In genomic region chr3:177071496-177072156, GRCh38 we compare ENCODE assay signal across 26 cellular contexts.
DNase-seq lines count a peak whose midpoint lies in the region; ATAC-seq and TF ChIP-seq lines count a peak whose summit lies in the region.
"Had no signal": no experiment of that assay in that cellular context is flagged by ENCODE, and none has a peak within 500 bp of the region (broad histone marks: within the 10 kb centered on the region; RNA-seq: fewer than 3 reads in every experiment).

No MANE protein-coding gene starts in this region.

- no peak overlapping the region for H3K4me2 ChIP-seq in GM23338
- no peak overlapping the region for H3K4me2 ChIP-seq in osteoblast (ENCODE audit: insufficient read depth, low read length)

- H3K9ac ChIP-seq in adipocyte (ENCODE audit: low read length), result no peak overlapping the region

- H3K79me2 ChIP-seq in GM23338 (replicated peaks; ENCODE audit: insufficient read depth) (peaks cover 100% of the 10 kb centered on the region), osteoblast (ENCODE audit: insufficient read depth, low read length) (peaks cover 99% of the 10 kb centered on the region)

- no peak overlapping the region for H2AFZ ChIP-seq in GM23338
- H2AFZ ChIP-seq in osteoblast (ENCODE audit: low read length), result no peak overlapping the region

- H3K27ac ChIP-seq in GM23338 (ENCODE audit: low read depth) (no peak overlapping the region), osteoblast (ENCODE audit: low read depth, low read length) (no peak overlapping the region)
- H3K27ac ChIP-seq: esophagus muscularis mucosa, pancreas had no signal

- no peak overlapping the region for H3K4me3 ChIP-seq in GM23338
- H3K4me3 ChIP-seq in adipocyte (ENCODE audit: low read length), result no peak overlapping the region
- H3K4me3 ChIP-seq in osteoblast (ENCODE audit: insufficient read depth, low read length), result no peak overlapping the region
- H3K4me3 ChIP-seq: esophagus muscularis mucosa, pancreas had no signal

- H3K27me3 ChIP-seq in GM23338 (ENCODE audit: insufficient read depth), result no peaks in the 10 kb centered on the region
- no peaks in the 10 kb centered on the region for H3K27me3 ChIP-seq in adipocyte (replicated peaks; ENCODE audit: control insufficient read depth, insufficient read depth, low read length)
- no peaks in the 10 kb centered on the region for H3K27me3 ChIP-seq in osteoblast (ENCODE audit: insufficient read depth, low read length)
- H3K27me3 ChIP-seq: esophagus muscularis mucosa, pancreas had no signal

- DNase-seq in CD14-positive monocyte (ENCODE audit: low spot score) (no peak), GM23338 (ENCODE audit: low spot score) (no peak), adipocyte (ENCODE audit: low read depth) (peak; percentile 20), osteoblast (ENCODE audit: insufficient read length, low spot score, missing footprints) (peak; percentile 13), GM19238 (ENCODE audit: insufficient read length, low spot score) (no peak), hepatic stellate cell (ENCODE audit: low spot score) (no peak), mucosa of gallbladder (ENCODE audit: low spot score) (no peak)
- DNase-seq: activated CD4-positive, alpha-beta memory T cell treated with anti-CD3 and anti-CD28 coated beads, Interleukin-2, amount 10 ng/mL, durations not matched to agents 7 days and 5 days; activated CD4-positive, CD25-positive, alpha-beta regulatory T cell; activated naive CD8-positive, alpha-beta T cell treated with anti-CD3 and anti-CD28 coated beads, Interleukin-2, amount 50 U/mL, for 24 hours; central memory CD4-positive, alpha-beta T cell; DMS79 treated with DMSO at 0.1 percent for 48 hours; kidney glomerular epithelial cell; midbrain; naive thymus-derived CD8-positive, alpha-beta T cell; NCI-H1092; NCI-H1694; NCI-H446 treated with DMSO at 0.1 percent for 48 hours; NCI-H82; pancreas; stimulated activated CD4-positive, alpha-beta T cell treated with anti-CD3 and anti-CD28 coated beads, Interleukin-1b, Interleukin-23, amount 100 ng/mL, for 48 hours; stimulated activated naive CD8-positive, alpha-beta T cell treated with anti-CD3 and anti-CD28 coated beads, Interleukin-15, Interleukin-2, amounts not matched to agents 100 U/mL and 50 U/mL, for 24 hours had no signal

- no peaks in the 10 kb centered on the region for H3K36me3 ChIP-seq in GM23338 (ENCODE audit: insufficient read depth)
- H3K36me3 ChIP-seq in adipocyte (ENCODE audit: control insufficient read depth, insufficient read depth, low read length, severe bottlenecking), result peaks cover 16% of the 10 kb centered on the region
- peaks cover 8% of the 10 kb centered on the region for H3K36me3 ChIP-seq in osteoblast (ENCODE audit: insufficient read depth, low read length)
- H3K36me3 ChIP-seq: pancreas had no signal

- TF ChIP-seq CTCF in CD14-positive monocyte (IDR thresholded peaks at IDR 0.05) (no peak), GM23338 (conservative IDR thresholded peaks at IDR 0.05; ENCODE audit: low read depth in 2 of 2) (no peak), osteoblast (IDR thresholded peaks at IDR 0.05; ENCODE audit: extremely low read depth, low read depth, low read length) (no peak)

- no peaks in the 10 kb centered on the region for H3K9me3 ChIP-seq in adipocyte (ENCODE audit: control insufficient read depth, low read length)
- H3K9me3 ChIP-seq in osteoblast (ENCODE audit: low read depth, low read length), result no peaks in the 10 kb centered on the region
- H3K9me3 ChIP-seq: esophagus muscularis mucosa, pancreas had no signal

- no peaks in the 10 kb centered on the region for H3K9me2 ChIP-seq in GM23338 (ENCODE audit: insufficient read depth)

- H3K36me3 Mint-ChIP-seq in CD14-positive monocyte (peaks cover 13 to 17% of the 10 kb centered on the region in 2 donors), GM23338 (ENCODE audit: low read depth) (peaks cover 19% of the 10 kb centered on the region; the same call in 2 of the 3 replicates)

- H3K4me1 Mint-ChIP-seq in CD14-positive monocyte (peaks cover 4% of the 10 kb centered on the region), GM23338 (peaks cover 43% of the 10 kb centered on the region)

- H3K4me3 Mint-ChIP-seq in CD14-positive monocyte (no peak overlapping the region), GM23338 (no peak overlapping the region)
- H3K4me3 Mint-ChIP-seq: activated CD4-positive, alpha-beta memory T cell treated with anti-CD3 and anti-CD28 coated beads, Interleukin-2, amount 10 ng/mL, durations not matched to agents 7 days and 5 days; activated naive CD8-positive, alpha-beta T cell treated with anti-CD3 and anti-CD28 coated beads, Interleukin-2, amount 50 U/mL, for 24 hours; dendritic cell treated with granulocyte-macrophage colony-stimulating factor and Interleukin-4, amounts not matched to agents 40 ng/mL and 50 ng/mL, for 4 days; naive thymus-derived CD8-positive, alpha-beta T cell had no signal

- peaks cover 51% of the 10 kb centered on the region for H4K20me1 ChIP-seq in GM23338 (replicated peaks; ENCODE audit: insufficient read depth)
- peaks cover 52% of the 10 kb centered on the region for H4K20me1 ChIP-seq in osteoblast (ENCODE audit: insufficient read depth, low read length)

- intact Hi-C loops in CD14-positive monocyte (cut with micrococcal nuclease), result no loop called here

- peaks cover 0 to 2% (median 0%) of the 10 kb centered on the region in 3 donors for H3K27me3 Mint-ChIP-seq in CD14-positive monocyte (ENCODE audit: low read depth in 3 of 3)
- peaks cover 7% of the 10 kb centered on the region for H3K27me3 Mint-ChIP-seq in GM23338 (ENCODE audit: insufficient read depth, low read depth, poor library complexity)
- H3K27me3 Mint-ChIP-seq: activated CD4-positive, alpha-beta memory T cell treated with anti-CD3 and anti-CD28 coated beads, Interleukin-2, amount 10 ng/mL, durations not matched to agents 7 days and 5 days; activated naive CD8-positive, alpha-beta T cell treated with anti-CD3 and anti-CD28 coated beads, Interleukin-2, amount 50 U/mL, for 24 hours; dendritic cell treated with granulocyte-macrophage colony-stimulating factor and Interleukin-4, amounts not matched to agents 40 ng/mL and 50 ng/mL, for 4 days; naive thymus-derived CD8-positive, alpha-beta T cell had no signal

- peaks cover 48% of the 10 kb centered on the region for H3K4me1 ChIP-seq in GM23338 (ENCODE audit: insufficient read depth)
- H3K4me1 ChIP-seq in adipocyte (ENCODE audit: control insufficient read depth, insufficient read depth, low read length), result peaks cover 10% of the 10 kb centered on the region
- H3K4me1 ChIP-seq in osteoblast (ENCODE audit: insufficient read depth, low read length), result peaks cover 7% of the 10 kb centered on the region
- H3K4me1 ChIP-seq: pancreas had no signal

- ATAC-seq in GM23338, result no peak
- no peak for ATAC-seq in HG02973 (IDR thresholded peaks at IDR 0.05; ENCODE audit: unreplicated experiment)
- ATAC-seq: activated naive CD8-positive, alpha-beta T cell treated with anti-CD3 and anti-CD28 coated beads, Interleukin-2, amount 50 U/mL, for 24 hours; naive thymus-derived CD8-positive, alpha-beta T cell; pancreas; stimulated activated naive CD8-positive, alpha-beta T cell treated with anti-CD3 and anti-CD28 coated beads, Interleukin-15, Interleukin-2, amounts not matched to agents 100 U/mL and 50 U/mL, for 24 hours had no signal

- H3K27ac Mint-ChIP-seq in CD14-positive monocyte (peak overlapping the region in 4 of 7 donors; percentile 10 to 37 (median 22)), GM23338 (peak overlapping the region; percentile 46)
- H3K27ac Mint-ChIP-seq: activated CD4-positive, alpha-beta memory T cell treated with anti-CD3 and anti-CD28 coated beads, Interleukin-2, amount 10 ng/mL, durations not matched to agents 7 days and 5 days; activated naive CD8-positive, alpha-beta T cell treated with anti-CD3 and anti-CD28 coated beads, Interleukin-2, amount 50 U/mL, for 24 hours; activated T-helper 2 cell treated with anti-CD3 and anti-CD28 coated beads, Interferon-gamma antibody, Interleukin-2, Interleukin-4, amounts not matched to agents 10 μg/mL and 5 μg/mL and 100 μg/mL, durations not matched to agents 14 hours and 24 hours and 36 hours; dendritic cell treated with granulocyte-macrophage colony-stimulating factor and Interleukin-4, amounts not matched to agents 40 ng/mL and 50 ng/mL, for 4 days had no signal

- H3F3A ChIP-seq in GM23338 (replicated peaks; ENCODE audit: low read depth), result no peaks in the 10 kb centered on the region

- H3K9me3 Mint-ChIP-seq in CD14-positive monocyte, result peaks cover 0 to 2% (median 0%) of the 10 kb centered on the region in 7 donors
- H3K9me3 Mint-ChIP-seq in GM23338, result no peaks in the 10 kb centered on the region; the same call in 2 of the 3 replicates
- H3K9me3 Mint-ChIP-seq: activated CD4-positive, alpha-beta memory T cell treated with anti-CD3 and anti-CD28 coated beads, Interleukin-2, amount 10 ng/mL, durations not matched to agents 7 days and 5 days; activated naive CD8-positive, alpha-beta T cell treated with anti-CD3 and anti-CD28 coated beads, Interleukin-2, amount 50 U/mL, for 24 hours; activated T-helper 2 cell treated with anti-CD3 and anti-CD28 coated beads, Interferon-gamma antibody, Interleukin-2, Interleukin-4, amounts not matched to agents 10 μg/mL and 5 μg/mL and 100 μg/mL, durations not matched to agents 14 hours and 24 hours and 36 hours; dendritic cell treated with granulocyte-macrophage colony-stimulating factor and Interleukin-4, amounts not matched to agents 40 ng/mL and 50 ng/mL, for 4 days; naive thymus-derived CD8-positive, alpha-beta T cell had no signal

TF ChIP-seq in GM23338, 12 proteins besides CTCF, POLR2A, EP300 and RAD21 (continues in another document):
- no peak for TF ChIP-seq EZH2 (IDR thresholded peaks at IDR 0.05; ENCODE audit: low read depth, unreplicated experiment)
- no peak for TF ChIP-seq NANOG (IDR thresholded peaks at IDR 0.05; ENCODE audit: borderline replicate concordance)
- TF ChIP-seq CREB1 (CRISPR knock-in tag; IDR thresholded peaks at IDR 0.05; ENCODE audit: low read depth), result no peak
- no peak for TF ChIP-seq POLR2AphosphoS5 (IDR thresholded peaks at IDR 0.05; ENCODE audit: low read depth)
- no peak for TF ChIP-seq EZH2phosphoT487 (IDR thresholded peaks at IDR 0.05; ENCODE audit: unreplicated experiment)
- TF ChIP-seq ETS1 (IDR thresholded peaks at IDR 0.05), result no peak

Comparison
In these comparisons a context has a peak if more than half of its experiments do, and no peak if none do; other contexts are left out.
1. DNase-seq: peak in adipocyte (single experiment) and osteoblast (single experiment); none in CD14-positive monocyte (single experiment), GM23338 (single experiment), GM19238 (single experiment), hepatic stellate cell (single experiment) and mucosa of gallbladder (single experiment).